26 cellular contexts compared by ENCODE assay signal in the genomic region with DNA sequence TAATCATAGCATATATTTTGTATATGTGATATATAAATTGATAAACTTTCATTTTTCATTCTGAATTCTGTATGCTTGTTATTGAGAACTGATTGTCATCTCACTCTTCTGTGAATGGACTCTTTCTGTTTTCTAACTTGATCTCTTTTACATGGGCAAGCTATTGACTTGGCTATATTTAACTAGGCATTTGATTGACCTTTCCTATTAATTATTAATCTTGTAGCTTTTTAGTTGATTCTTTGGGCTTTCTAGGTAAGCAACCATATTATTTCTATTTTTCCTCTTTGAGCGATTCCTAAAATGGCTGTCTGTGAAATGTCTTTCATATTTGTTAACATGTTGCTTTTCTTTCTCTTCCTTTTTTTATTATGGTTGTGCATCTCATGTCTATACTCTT.
"Had no signal": no experiment of that assay in that cellular context is flagged by ENCODE, and none has a peak within 500 bp of the region (broad histone marks: within the 10 kb centered on the region; RNA-seq: fewer than 3 reads in every experiment).

No MANE protein-coding gene starts in this region.

- H3K27ac Mint-ChIP-seq: activated CD4-positive, alpha-beta memory T cell treated with anti-CD3 and anti-CD28 coated beads, Interleukin-2, amount 10 ng/mL, durations not matched to agents 7 days and 5 days; activated CD4-positive, alpha-beta T cell treated with anti-CD3 and anti-CD28 coated beads for 36 hours; activated naive CD8-positive, alpha-beta T cell treated with anti-CD3 and anti-CD28 coated beads, Interleukin-2, amount 10 ng/mL, durations not matched to agents 7 days and 5 days; activated T-cell treated with anti-CD3 and anti-CD28 coated beads, Interleukin-2, amount 50 U/mL, for 72 hours; activated T-helper 2 cell treated with anti-CD3 and anti-CD28 coated beads, Interferon-gamma antibody, Interleukin-2, Interleukin-4, amounts not matched to agents 10 μg/mL and 5 μg/mL and 100 μg/mL, durations not matched to agents 14 hours and 24 hours and 36 hours; T-cell had no signal

- DNase-seq: activated CD4-positive, alpha-beta memory T cell treated with anti-CD3 and anti-CD28 coated beads, Interleukin-2, amount 10 ng/mL, durations not matched to agents 7 days and 5 days; activated CD4-positive, alpha-beta T cell treated with anti-CD3 and anti-CD28 coated beads for 36 hours; activated CD4-positive, alpha-beta T cell treated with anti-CD3 and anti-CD28 coated beads, Interleukin-2, amount 50 U/mL, for 1 hour; activated naive CD4-positive, alpha-beta T cell treated with anti-CD3 and anti-CD28 coated beads, Interleukin-2, amount 50 U/mL, for 16 hours; activated naive CD8-positive, alpha-beta T cell treated with anti-CD3 and anti-CD28 coated beads, Interleukin-2, amount 10 ng/mL, durations not matched to agents 7 days and 5 days; activated T-cell treated with anti-CD3 and anti-CD28 coated beads, Interleukin-2, amount 50 U/mL, for 72 hours; adrenal gland; anterior cingulate cortex; caudate nucleus; MG63; MV-4-11; NCI-H1092 treated with DMSO at 0.1 percent for 48 hours; NCI-H1417 treated with DMSO at 0.1 percent for 48 hours; NCI-H1694 treated with DMSO at 0.1 percent for 48 hours; NCI-H2029 treated with DMSO at 0.1 percent for 48 hours; NCI-H226; NCI-H510A; NCI-H526 treated with DMSO at 0.1 percent for 48 hours; NCI-H82; T-cell; T-helper 2 cell; T1000 had no signal

- ATAC-seq: activated CD4-positive, alpha-beta T cell treated with anti-CD3 and anti-CD28 coated beads for 36 hours; activated T-cell treated with anti-CD3 and anti-CD28 coated beads, Interleukin-2, amount 50 U/mL, for 72 hours; T-cell had no signal

- H3K27me3 Mint-ChIP-seq: activated CD4-positive, alpha-beta memory T cell treated with anti-CD3 and anti-CD28 coated beads, Interleukin-2, amount 10 ng/mL, durations not matched to agents 7 days and 5 days; activated CD4-positive, alpha-beta T cell treated with anti-CD3 and anti-CD28 coated beads for 36 hours; activated naive CD8-positive, alpha-beta T cell treated with anti-CD3 and anti-CD28 coated beads, Interleukin-2, amount 10 ng/mL, durations not matched to agents 7 days and 5 days; T-cell had no signal

- H3K27ac ChIP-seq: adrenal gland, breast epithelium, coronary artery, SK-N-MC had no signal

- H3K4me3 Mint-ChIP-seq: activated CD4-positive, alpha-beta memory T cell treated with anti-CD3 and anti-CD28 coated beads, Interleukin-2, amount 10 ng/mL, durations not matched to agents 7 days and 5 days; activated CD4-positive, alpha-beta T cell treated with anti-CD3 and anti-CD28 coated beads for 36 hours; activated naive CD8-positive, alpha-beta T cell treated with anti-CD3 and anti-CD28 coated beads, Interleukin-2, amount 10 ng/mL, durations not matched to agents 7 days and 5 days; activated T-cell treated with anti-CD3 and anti-CD28 coated beads, Interleukin-2, amount 50 U/mL, for 72 hours; T-cell had no signal
